In genomic region chr6:42028234-42029061, GRCh38 we compare ENCODE assay signal across 9 cellular contexts. TPM values are rescaled to one million over a fixed set of nuclear protein-coding genes. Genes with fewer than 3 reads are reported as not detected.
DNase-seq lines count a peak whose midpoint lies in the region; ATAC-seq lines count a peak whose summit lies in the region.
"Had no signal": no experiment of that assay in that cellular context is flagged by ENCODE, and none has a peak within 500 bp of the region (broad histone marks: within the 10 kb centered on the region; RNA-seq: fewer than 3 reads in every experiment).

No MANE protein-coding gene starts in this region.

- peaks cover 0 to 3% (median 2%) of the 10 kb centered on the region in 3 donors for H3K27me3 Mint-ChIP-seq in immature natural killer cell (ENCODE audit: low read depth in 3 of 3)

- peak; percentile 86 for DNase-seq in A172 (ENCODE audit: low spot score)
- DNase-seq in HPDE6-E6E7 (ENCODE audit: extremely low spot score): peak; percentile 46
- peak; percentile 21 for DNase-seq in activated CD4-positive, CD25-positive, alpha-beta regulatory T cell treated with anti-CD3 and anti-CD28 coated beads, Interleukin-2, amount 50 U/mL, for 72 hours
- DNase-seq in immature natural killer cell: peak; percentile 50 to 55 (median 52)
- DNase-seq in NCI-H1417 treated with DMSO at 0.1 percent for 48 hours (lab: John Stamatoyannopoulos, UW): no peak
- DNase-seq in mesenteric fat pad (ENCODE audit: low spot score): no peak
- DNase-seq: NCI-H774 had no signal

- H3K4me3 Mint-ChIP-seq in immature natural killer cell: peak overlapping the region; percentile 80 to 90 (median 86)

- peaks cover 4 to 6% (median 5%) of the 10 kb centered on the region in 3 donors for H3K36me3 Mint-ChIP-seq in immature natural killer cell

- no peaks in the 10 kb centered on the region for H3K9me3 Mint-ChIP-seq in immature natural killer cell

- peaks cover 97 to 100% of the 10 kb centered on the region in 2 donors for H3K4me1 Mint-ChIP-seq in immature natural killer cell

- no peak for ATAC-seq in HG02981 (IDR thresholded peaks at IDR 0.05; ENCODE audit: unreplicated experiment)
- no peak for ATAC-seq in GM18517 (IDR thresholded peaks at IDR 0.05; ENCODE audit: unreplicated experiment)

- peak overlapping the region; percentile 88 to 99 (median 96) for H3K27ac Mint-ChIP-seq in immature natural killer cell

RNA-seq across cellular contexts. Expression of gene TAF8, which starts 21.9 kb away (rescaled TPM):
- total RNA-seq in A172 (2014; rRNA removed; shearing (Covaris generic)): 14.5 and 20.4 TPM in 2 replicates
- 10 to 100 TPM in 2 of 3 donors, 1 to 10 TPM in 1; 8.5 to 23.0 (median 14.6) TPM for polyA plus RNA-seq in immature natural killer cell
- total RNA-seq in mesenteric fat pad: 36.8 TPM

Comparison
In these comparisons a context has a peak if more than half of its experiments do, and no peak if none do; other contexts are left out.
1. DNase-seq: peak in A172 (single experiment), HPDE6-E6E7 (single experiment), activated CD4-positive, CD25-positive, alpha-beta regulatory T cell treated with anti-CD3 and anti-CD28 coated beads, Interleukin-2, amount 50 U/mL, for 72 hours (single experiment) and immature natural killer cell (3 of 3); none in NCI-H1417 treated with DMSO at 0.1 percent for 48 hours (single experiment) and mesenteric fat pad (single experiment).